Comparison of ENCODE assay signal across 13 cellular contexts in the genomic region with DNA sequence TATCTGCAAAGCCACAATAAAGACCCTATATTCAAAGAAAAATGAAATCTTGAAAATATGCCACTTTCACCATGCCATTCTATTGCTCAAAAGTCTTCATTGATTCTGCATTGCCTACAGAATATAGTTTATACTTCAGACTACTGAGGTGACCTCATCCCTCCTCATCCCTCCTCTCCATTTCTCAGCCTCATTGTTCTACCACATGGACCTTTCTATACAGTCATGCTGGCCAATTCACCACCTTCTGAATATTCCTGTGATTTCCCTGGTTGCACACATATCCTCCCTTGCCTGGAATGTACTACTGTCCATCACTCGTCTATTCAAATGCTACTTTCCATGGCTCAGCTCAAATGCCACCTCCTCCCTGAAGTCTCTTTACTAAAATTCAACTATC. TPM values are rescaled to one million over a fixed set of nuclear protein-coding genes. Genes with fewer than 3 reads are reported as not detected.
"Had no signal": no experiment of that assay in that cellular context is flagged by ENCODE, and none has a peak within 500 bp of the region (broad histone marks: within the 10 kb centered on the region; RNA-seq: fewer than 3 reads in every experiment).

No MANE protein-coding gene starts in this region.

- H3K27ac Mint-ChIP-seq: activated B cell treated with CpG ODN at 0.5 μM for 24 hours; activated CD4-positive, alpha-beta T cell treated with anti-CD3 and anti-CD28 coated beads, Interleukin-2, amount 10 ng/mL, durations not matched to agents 7 days and 5 days; activated naive CD4-positive, alpha-beta T cell treated with anti-CD3 and anti-CD28 coated beads, Interleukin-2, amount 10 ng/mL, durations not matched to agents 7 days and 5 days; naive thymus-derived CD4-positive, alpha-beta T cell; stimulated activated naive CD8-positive, alpha-beta T cell treated with anti-CD3 and anti-CD28 coated beads, Interleukin-15, amount 100 ng/mL, for 72 hours had no signal

- H3K4me2 ChIP-seq: hepatocyte had no signal

- H3K79me2 ChIP-seq: hepatocyte had no signal

- DNase-seq: activated B cell treated with CpG ODN at 0.5 μM for 24 hours; activated CD4-positive, alpha-beta T cell treated with anti-CD3 and anti-CD28 coated beads, Interleukin-2, amount 10 ng/mL, durations not matched to agents 7 days and 5 days; activated naive CD4-positive, alpha-beta T cell treated with anti-CD3 and anti-CD28 coated beads, Interleukin-2, amount 10 ng/mL, durations not matched to agents 7 days and 5 days; islet precursor cell; left lung; mucosa of descending colon; naive thymus-derived CD4-positive, alpha-beta T cell; right cardiac atrium; stimulated activated naive CD8-positive, alpha-beta T cell treated with anti-CD3 and anti-CD28 coated beads, Interleukin-15, amount 100 ng/mL, for 72 hours; SW 1271 had no signal

- H3K36me3 ChIP-seq: cardiac muscle cell, left lung had no signal

- H3K4me3 Mint-ChIP-seq: activated B cell treated with CpG ODN at 0.5 μM for 24 hours; activated CD4-positive, alpha-beta T cell treated with anti-CD3 and anti-CD28 coated beads, Interleukin-2, amount 10 ng/mL, durations not matched to agents 7 days and 5 days; activated naive CD4-positive, alpha-beta T cell treated with anti-CD3 and anti-CD28 coated beads, Interleukin-2, amount 10 ng/mL, durations not matched to agents 7 days and 5 days; naive thymus-derived CD4-positive, alpha-beta T cell; stimulated activated naive CD8-positive, alpha-beta T cell treated with anti-CD3 and anti-CD28 coated beads, Interleukin-15, amount 100 ng/mL, for 72 hours had no signal

- H3K36me3 Mint-ChIP-seq: activated naive CD4-positive, alpha-beta T cell treated with anti-CD3 and anti-CD28 coated beads, Interleukin-2, amount 10 ng/mL, durations not matched to agents 7 days and 5 days had no signal

- H3K27ac ChIP-seq: cardiac muscle cell, hepatocyte, left lung had no signal

- H2AFZ ChIP-seq: hepatocyte had no signal

- H3K9me3 Mint-ChIP-seq: activated B cell treated with CpG ODN at 0.5 μM for 24 hours; activated CD4-positive, alpha-beta T cell treated with anti-CD3 and anti-CD28 coated beads, Interleukin-2, amount 10 ng/mL, durations not matched to agents 7 days and 5 days; activated naive CD4-positive, alpha-beta T cell treated with anti-CD3 and anti-CD28 coated beads, Interleukin-2, amount 10 ng/mL, durations not matched to agents 7 days and 5 days; stimulated activated naive CD8-positive, alpha-beta T cell treated with anti-CD3 and anti-CD28 coated beads, Interleukin-15, amount 100 ng/mL, for 72 hours had no signal

- H3K4me1 ChIP-seq: left lung had no signal

- H3K9me3 ChIP-seq: left lung, mucosa of descending colon had no signal

- H3K4me3 ChIP-seq: cardiac muscle cell, hepatocyte, left lung, mucosa of descending colon had no signal

RNA-seq across cellular contexts. Expression of a gene that starts 3.5 kb away (rescaled TPM):
- total RNA-seq: T-helper 2 cell treated with Interferon-gamma antibody and Interleukin-4, amounts not matched to agents 100 ng/mL and 5 ng/mL, for 36 hours had no signal
- polyA plus RNA-seq: naive thymus-derived CD4-positive, alpha-beta T cell had no signal
